In genomic region chr2:201996006-201996405, GRCh38 we compare ENCODE assay signal across 1 cellular context.
TF ChIP-seq lines count a peak whose summit lies in the region.

No MANE protein-coding gene starts in this region.

TF ChIP-seq in HepG2, 621 proteins besides CTCF, POLR2A, EP300 and RAD21:
- TF ChIP-seq ZNF564 (CRISPR knock-in tag; IDR thresholded peaks at IDR 0.05) (no peak), MXD1 (CRISPR knock-in tag; IDR thresholded peaks at IDR 0.05) (no peak), FOXK1 (CRISPR knock-in tag; IDR thresholded peaks at IDR 0.05; ENCODE audit: borderline replicate concordance, low read depth) (no peak), ZNF260 (CRISPR knock-in tag; IDR thresholded peaks at IDR 0.05; ENCODE audit: borderline replicate concordance, low read depth) (no peak), ZMAT5 (CRISPR knock-in tag; IDR thresholded peaks at IDR 0.05; ENCODE audit: borderline replicate concordance, low read depth) (no peak), PRMT3 (CRISPR knock-in tag; IDR thresholded peaks at IDR 0.05; ENCODE audit: borderline replicate concordance, low read depth) (no peak), KAT7 (CRISPR knock-in tag; IDR thresholded peaks at IDR 0.05; ENCODE audit: borderline replicate concordance) (no peak)
TF ChIP-seq in HepG2: peak in this region for 0.
